ENCODE assay signal across 23 cellular contexts in the genomic region with DNA sequence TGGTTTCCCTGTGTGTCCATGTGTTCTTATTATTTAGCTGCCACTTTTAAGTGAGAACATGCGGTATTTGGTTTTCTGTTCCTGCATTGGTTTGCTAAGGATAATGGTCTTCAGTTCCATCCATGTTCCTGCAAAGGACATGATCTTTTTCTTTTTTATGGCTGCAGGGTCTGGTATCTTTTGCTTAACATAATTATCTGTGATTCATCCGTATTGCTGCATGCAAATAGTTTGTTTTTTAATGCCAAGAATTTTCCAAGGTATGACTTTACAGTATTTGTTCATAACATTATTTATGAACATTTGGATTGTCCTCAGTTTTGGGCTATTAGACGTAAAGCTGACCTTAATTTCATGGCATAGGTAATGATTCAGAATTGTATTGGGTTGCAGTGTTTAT. TPM values are rescaled to one million over a fixed set of nuclear protein-coding genes. Genes with fewer than 3 reads are reported as not detected.
A peak's percentile ranks its signal among the peaks of the same experiment; 100 is the strongest.
DNase-seq lines count a peak whose midpoint lies in the region; ATAC-seq, FAIRE-seq and TF ChIP-seq lines count a peak whose summit lies in the region.
"Had no signal": no experiment of that assay in that cellular context is flagged by ENCODE, and none has a peak within 500 bp of the region (broad histone marks: within the 10 kb centered on the region; RNA-seq: fewer than 3 reads in every experiment).

No MANE protein-coding gene starts in this region.

- H2AK5ac ChIP-seq in neuronal stem cell (ENCODE audit: low read depth, low read length), result no peak overlapping the region

- H2BK15ac ChIP-seq in neuronal stem cell (ENCODE audit: low read length), result no peak overlapping the region

- H3K27ac ChIP-seq in SK-N-SH (ENCODE audit: low read depth in 2 of 2, low read length in 1 of 2) (no peak overlapping the region), neuronal stem cell (replicated peaks; ENCODE audit: low read length) (no peak overlapping the region), pancreas (no peak overlapping the region)
- H3K27ac ChIP-seq: 22Rv1; BLaER1 treated with 17β-estradiol and CSF1 and Interleukin-3, amounts not matched to agents 10 nM and 100 nM; Peyer's patch had no signal

- H3K27ac Mint-ChIP-seq in mesothelial cell of epicardium, result peak overlapping the region; percentile 10

- TF ChIP-seq EP300 in SK-N-SH (IDR thresholded peaks at IDR 0.05; ENCODE audit: borderline replicate concordance in 1 of 2, low read depth in 1 of 2, low read length in 1 of 2), result no peak

- peaks cover 41% of the 10 kb centered on the region for H3K36me3 Mint-ChIP-seq in mesothelial cell of epicardium

- H3K27me3 ChIP-seq in SK-N-SH (ENCODE audit: insufficient read depth) (no peaks in the 10 kb centered on the region), neuronal stem cell (ENCODE audit: control insufficient read depth in 3 of 3, insufficient read depth in 3 of 3, low read depth in 1 of 3, low read length in 3 of 3) (no peaks in the 10 kb centered on the region), pancreas (no peaks in the 10 kb centered on the region)
- H3K27me3 ChIP-seq: BLaER1 treated with 17β-estradiol and CSF1 and Interleukin-3, amounts not matched to agents 10 nM and 100 nM; Peyer's patch had no signal

- WGBS in SK-N-SH (ENCODE audit: low lambda C conversion rate), result 67% methylated on average over 3 of the region's 3 CpGs
- WGBS in neuronal stem cell (ENCODE audit: extremely low coverage in 2 of 2, insufficient read length in 2 of 2, insufficient replicate concordance in 1 of 2), 2 donors, result no CpG with 5 or more reads among the region's 3 CpGs
- 66 to 74% methylated on average over 3 of the region's 3 CpGs for WGBS in pancreas, 2 donors

- no peak for TF ChIP-seq RAD21 in SK-N-SH (IDR thresholded peaks at IDR 0.05; ENCODE audit: low read length)

- TF ChIP-seq CTCF in SK-N-SH (IDR thresholded peaks at IDR 0.05) (no peak), mesothelial cell of epicardium (IDR thresholded peaks at IDR 0.05; ENCODE audit: unreplicated experiment) (no peak), pancreas (IDR thresholded peaks at IDR 0.05) (no peak)

- H2AFZ ChIP-seq in SK-N-SH (ENCODE audit: low read depth) (no peak overlapping the region), neuronal stem cell (ENCODE audit: low read length) (no peak overlapping the region)

- H3K4me3 Mint-ChIP-seq in mesothelial cell of epicardium, result no peak overlapping the region

- no peak overlapping the region for H2BK12ac ChIP-seq in neuronal stem cell (ENCODE audit: low read length)

- H3K23ac ChIP-seq in neuronal stem cell (ENCODE audit: low read depth, low read length, poor library complexity), result no peak overlapping the region

- H3K4me1 ChIP-seq in SK-N-SH (ENCODE audit: control insufficient read depth in 1 of 2, insufficient read depth in 2 of 2, low read depth in 1 of 2, low read length in 1 of 2), result peaks cover 0 to 4% of the 10 kb centered on the region in 2 experiments; a peak in 1 of 4 replicates
- no peaks in the 10 kb centered on the region for H3K4me1 ChIP-seq in neuronal stem cell (ENCODE audit: control insufficient read depth in 2 of 2, insufficient read depth in 1 of 2, low read depth in 1 of 2, low read length in 2 of 2)
- peaks cover 0 to 4% (median 4%) of the 10 kb centered on the region in 3 donors for H3K4me1 ChIP-seq in pancreas
- H3K4me1 ChIP-seq: BLaER1 treated with 17β-estradiol and CSF1 and Interleukin-3, amounts not matched to agents 10 nM and 100 nM; Caco-2; Peyer's patch had no signal

- no peak overlapping the region for H4K8ac ChIP-seq in neuronal stem cell (ENCODE audit: low read depth, low read length)

- H3K4me2 ChIP-seq in SK-N-SH (no peak overlapping the region), neuronal stem cell (ENCODE audit: insufficient read depth, low read length, poor library complexity, severe bottlenecking) (no peak overlapping the region)
- H3K4me2 ChIP-seq: BLaER1 treated with 17β-estradiol and CSF1 and Interleukin-3, amounts not matched to agents 10 nM and 100 nM had no signal

- ATAC-seq in SK-N-SH treated with all-trans-retinoic acid at 6 μM for 48 hours (peak; percentile 55), GM19023 (IDR thresholded peaks at IDR 0.05; ENCODE audit: unreplicated experiment) (no peak), pancreas (no peak)

- H3K79me1 ChIP-seq in neuronal stem cell (ENCODE audit: low read depth, low read length), result peaks cover 4% of the 10 kb centered on the region

- no peaks in the 10 kb centered on the region for H3K27me3 Mint-ChIP-seq in mesothelial cell of epicardium (ENCODE audit: low read depth)
- H3K27me3 Mint-ChIP-seq: CD4-positive, alpha-beta memory T cell had no signal

- DNase-seq in SK-N-SH (no peak), HCEC 1CT (peak; percentile 21), amniotic epithelial cell (ENCODE audit: low read depth) (peak; percentile 36), mesothelial cell of epicardium (ENCODE audit: low spot score in 2 of 2, unreplicated experiment in 2 of 2) (no peak), neuronal stem cell (ENCODE audit: low spot score) (no peak), pancreas (no peak)
- DNase-seq: ACHN; Caco-2; CD4-positive, alpha-beta memory T cell; DND-41; Karpas-422; MV-4-11; NCI-H1105 treated with DMSO at 0.1 percent for 48 hours; NCI-H2029 treated with DMSO at 0.1 percent for 48 hours; NCI-H2171 treated with DMSO at 0.1 percent for 48 hours; NCI-H524 treated with DMSO at 0.1 percent for 48 hours; NCI-H82; Peyer's patch had no signal

- peaks cover 4 to 45% of the 10 kb centered on the region in 2 experiments for H3K36me3 ChIP-seq in SK-N-SH (replicated peaks in 1 of 2; ENCODE audit: control insufficient read depth in 1 of 2, insufficient read depth in 2 of 2, low read length in 1 of 2)
- peaks cover 0 to 81% of the 10 kb centered on the region in 2 donors for H3K36me3 ChIP-seq in neuronal stem cell (replicated peaks in 1 of 2; ENCODE audit: control insufficient read depth in 2 of 2, insufficient read depth in 2 of 2, low read length in 2 of 2)
- H3K36me3 ChIP-seq in pancreas, result no peaks in the 10 kb centered on the region

- intact Hi-C loops in pancreas (cut with DNase I), result no loop called here

- H3K14ac ChIP-seq in neuronal stem cell (ENCODE audit: low read length), result no peak overlapping the region

- H3F3A ChIP-seq in SK-N-SH (replicated peaks; ENCODE audit: insufficient read depth), result peaks cover 5% of the 10 kb centered on the region

- no peak overlapping the region for H2BK120ac ChIP-seq in neuronal stem cell (ENCODE audit: low read depth, low read length)

- H4K20me1 ChIP-seq in SK-N-SH (ENCODE audit: insufficient read depth), result peaks cover 28% of the 10 kb centered on the region

- FAIRE-seq in pancreas (lab: Jason Lieb, UNC), result no peak

- peaks cover 4% of the 10 kb centered on the region for H3K9me3 Mint-ChIP-seq in mesothelial cell of epicardium

- CTCF ChIA-PET in SK-N-SH (lab: Yijun Ruan, JAX), result no interaction called here

- no peak overlapping the region for H3K4me3 ChIP-seq in SK-N-SH (ENCODE audit: low read depth in 2 of 2, low read length in 1 of 2)
- H3K4me3 ChIP-seq in neuronal stem cell (ENCODE audit: low read length in 2 of 2), result no peak overlapping the region
- no peak overlapping the region for H3K4me3 ChIP-seq in pancreas
- H3K4me3 ChIP-seq: BLaER1 treated with 17β-estradiol and CSF1 and Interleukin-3, amounts not matched to agents 10 nM and 100 nM; HAP-1; Peyer's patch had no signal

- no peak overlapping the region for H3K9ac ChIP-seq in SK-N-SH
- no peak overlapping the region for H3K9ac ChIP-seq in neuronal stem cell (ENCODE audit: low read depth, low read length, poor library complexity)
- H3K9ac ChIP-seq: BLaER1 treated with 17β-estradiol and CSF1 and Interleukin-3, amounts not matched to agents 10 nM and 100 nM had no signal

- POLR2A ChIA-PET in SK-N-SH (lab: Yijun Ruan, JAX), result no interaction called here

- peaks cover 95% of the 10 kb centered on the region for H3K79me2 ChIP-seq in SK-N-SH (ENCODE audit: insufficient read depth)

- H3K9me3 ChIP-seq in SK-N-SH (no peaks in the 10 kb centered on the region), neuronal stem cell (replicated peaks in 1 of 2; ENCODE audit: control insufficient read depth in 2 of 2, insufficient read depth in 1 of 2, low read depth in 1 of 2, low read length in 2 of 2) (peaks cover 0 to 23% of the 10 kb centered on the region in 2 donors), pancreas (no peaks in the 10 kb centered on the region)
- H3K9me3 ChIP-seq: Caco-2, HAP-1, Peyer's patch had no signal

- H4K91ac ChIP-seq in neuronal stem cell (ENCODE audit: low read depth, low read length, poor library complexity), result no peak overlapping the region

- no peak overlapping the region for H2BK5ac ChIP-seq in neuronal stem cell (ENCODE audit: low read length)

- H3K18ac ChIP-seq in neuronal stem cell (ENCODE audit: low read length), result no peak overlapping the region

- no peak overlapping the region for H3K4ac ChIP-seq in neuronal stem cell (ENCODE audit: low read length)

- H3K9me2 ChIP-seq in SK-N-SH, result no peaks in the 10 kb centered on the region

- H3K4me1 Mint-ChIP-seq in mesothelial cell of epicardium, result peaks cover 12% of the 10 kb centered on the region

TF ChIP-seq in SK-N-SH treated with all-trans-retinoic acid at 6 μM for 48 hours, 23 proteins besides CTCF, POLR2A, EP300 and RAD21 (continues in another document):
- no peak for TF ChIP-seq ZNF8 (CRISPR knock-in tag; IDR thresholded peaks at IDR 0.05)
- TF ChIP-seq TCF4 (CRISPR knock-in tag; IDR thresholded peaks at IDR 0.05; ENCODE audit: borderline replicate concordance), result no peak
- TF ChIP-seq CSDC2 (CRISPR knock-in tag; IDR thresholded peaks at IDR 0.05), result no peak
- no peak for TF ChIP-seq ZNF565 (CRISPR knock-in tag; conservative IDR thresholded peaks at IDR 0.05; ENCODE audit: low read depth)
- no peak for TF ChIP-seq ARNTL (CRISPR knock-in tag; IDR thresholded peaks at IDR 0.05; ENCODE audit: borderline replicate concordance, low read depth)

TF ChIP-seq in SK-N-SH, 30 proteins besides CTCF, POLR2A, EP300 and RAD21 (continues in another document):
- no peak for TF ChIP-seq GATA2 (CRISPR knock-in tag; IDR thresholded peaks at IDR 0.05)

RNA-seq across cellular contexts. Expression of a gene that starts 17.8 kb away (rescaled TPM):
- polyA plus RNA-seq in SK-N-SH (2012; rRNA removed) (12.8 and 18.2 TPM in 2 replicates), pancreas (10 to 100 TPM; 17.4 to 19.5 TPM)
- polyA plus RNA-seq in SK-N-SH (2012; cell fraction: cytosol; rRNA removed), result 13.4 and 13.7 TPM in 2 replicates
- polyA plus RNA-seq in SK-N-SH (2012; cell fraction: nucleus; rRNA removed), result 10.3 and 21.1 TPM in 2 replicates
- total RNA-seq in mesothelial cell of epicardium (75.3 to 78.8 TPM (median 76.9 TPM) in 3 replicates), pancreas (10 to 100 TPM; 33.6 to 50.9 (median 41.7) TPM)
- polyA plus RNA-seq in neuronal stem cell (2013, experiment 1 of 2), result 39.1 TPM
- polyA plus RNA-seq in neuronal stem cell (2013, experiment 2 of 2), result 39.1 TPM

Comparison
In these comparisons a context has a peak if more than half of its experiments do, and no peak if none do; other contexts are left out.
1. DNase-seq: peak in HCEC 1CT (single experiment) and amniotic epithelial cell (single experiment); none in SK-N-SH (single experiment), mesothelial cell of epicardium (0 of 2), neuronal stem cell (single experiment) and pancreas (0 of 6).